ENCODE assay signal across 8 cellular contexts in the genomic region with DNA sequence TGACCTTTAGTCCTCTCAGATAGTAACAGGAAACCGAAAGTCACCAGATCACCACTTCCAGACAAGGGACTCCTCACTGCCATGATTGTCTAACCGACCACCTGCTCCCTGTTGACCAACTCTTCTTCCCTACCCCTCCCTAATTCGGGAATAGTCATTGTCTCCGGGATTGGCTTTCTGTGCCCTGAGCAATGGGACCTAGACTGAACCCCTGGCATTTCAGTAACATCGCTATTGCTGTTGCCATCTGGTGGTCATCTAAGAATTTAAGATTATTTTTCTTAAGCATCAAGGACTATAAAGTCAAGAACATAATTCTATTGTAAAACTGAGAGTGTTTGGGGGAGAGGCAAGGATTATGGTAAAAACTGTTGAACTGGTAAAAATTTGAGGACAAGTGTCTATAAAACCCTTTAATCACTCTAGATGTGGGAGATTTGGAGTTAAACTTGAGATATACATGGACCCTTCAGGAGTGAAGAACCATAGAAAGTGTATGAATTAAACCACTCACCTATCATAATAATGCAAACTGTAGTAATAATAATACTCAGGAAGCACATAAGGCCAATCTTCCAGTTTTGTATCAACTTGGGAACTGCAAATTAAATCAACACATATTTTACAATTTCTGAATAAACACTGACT. TPM values are rescaled to one million over a fixed set of nuclear protein-coding genes. Genes with fewer than 3 reads are reported as not detected.
DNase-seq lines count a peak whose midpoint lies in the region; ATAC-seq, FAIRE-seq and TF ChIP-seq lines count a peak whose summit lies in the region.

No MANE protein-coding gene starts in this region.

- no peaks in the 10 kb centered on the region for H3K36me3 Mint-ChIP-seq in CD4-positive, alpha-beta T cell (ENCODE audit: low read depth)
- no peaks in the 10 kb centered on the region for H3K36me3 Mint-ChIP-seq in memory B cell

- H3K27ac ChIP-seq in CD4-positive, alpha-beta T cell (ENCODE audit: low read depth, low read length): no peak overlapping the region
- H3K27ac ChIP-seq in SK-N-SH (ENCODE audit: low read depth in 2 of 2, low read length in 1 of 2) (no peak overlapping the region), duodenal mucosa (ENCODE audit: low read depth, low read length) (no peak overlapping the region), upper lobe of right lung (no peak overlapping the region)

- H3K4me3 ChIP-seq in SK-N-SH (ENCODE audit: low read depth in 2 of 2, low read length in 1 of 2) (peak overlapping the region in 1 of 2 experiments; percentile 44; a peak in 2 of 4 replicates), duodenal mucosa (ENCODE audit: low read depth in 1 of 2, low read length in 2 of 2) (peak overlapping the region; percentile 65 to 66), upper lobe of right lung (peak overlapping the region; percentile 25)

- no peaks in the 10 kb centered on the region for H3K27me3 ChIP-seq in CD4-positive, alpha-beta T cell (ENCODE audit: control insufficient read depth, insufficient read depth, low read length)
- H3K27me3 ChIP-seq in SK-N-SH (ENCODE audit: insufficient read depth): peaks cover 9% of the 10 kb centered on the region; the same call in 1 of the 2 replicates
- no peaks in the 10 kb centered on the region for H3K27me3 ChIP-seq in duodenal mucosa (ENCODE audit: control insufficient read depth in 1 of 2, insufficient read depth in 2 of 2, low read length in 2 of 2)
- H3K27me3 ChIP-seq in upper lobe of right lung: no peaks in the 10 kb centered on the region

- H3K79me2 ChIP-seq in SK-N-SH (ENCODE audit: insufficient read depth): no peaks in the 10 kb centered on the region

- CTCF ChIA-PET in CD4-positive, alpha-beta T cell (lab: Charles Lee): interaction anchor here (1.0 to 1.9 kb wide), 3 partner anchors 112 to 178 kb away, joined by 3 to 9 read pairs (median 5); no protein-coding TSS in a partner anchor
- CTCF ChIA-PET in SK-N-SH (lab: Yijun Ruan, JAX): interaction anchor here (0.8 to 1.5 kb wide), 4 partner anchors 175 to 195 kb away, joined by 3 to 6 read pairs (median 3); no protein-coding TSS in a partner anchor

- H3K4me2 ChIP-seq in SK-N-SH: peak overlapping the region; percentile 61; the same call in 1 of the 2 replicates

- no peaks in the 10 kb centered on the region for H3K36me3 ChIP-seq in SK-N-SH (replicated peaks in 1 of 2; ENCODE audit: control insufficient read depth in 1 of 2, insufficient read depth in 2 of 2, low read length in 1 of 2)
- H3K36me3 ChIP-seq in duodenal mucosa (ENCODE audit: control insufficient read depth in 1 of 2, insufficient read depth in 2 of 2, low read length in 2 of 2): no peaks in the 10 kb centered on the region
- no peaks in the 10 kb centered on the region for H3K36me3 ChIP-seq in upper lobe of right lung

- H3K4me1 ChIP-seq in SK-N-SH (ENCODE audit: control insufficient read depth in 1 of 2, insufficient read depth in 2 of 2, low read depth in 1 of 2, low read length in 1 of 2) (no peaks in the 10 kb centered on the region; a peak in 1 of 4 replicates), duodenal mucosa (ENCODE audit: control insufficient read depth in 1 of 2, insufficient read depth in 2 of 2, low read length in 2 of 2) (no peaks in the 10 kb centered on the region), upper lobe of right lung (no peaks in the 10 kb centered on the region)

- no peaks in the 10 kb centered on the region for H3K9me3 ChIP-seq in CD4-positive, alpha-beta T cell (ENCODE audit: control insufficient read depth, low read length)
- H3K9me3 ChIP-seq in SK-N-SH: no peaks in the 10 kb centered on the region
- no peaks in the 10 kb centered on the region for H3K9me3 ChIP-seq in duodenal mucosa (ENCODE audit: control insufficient read depth in 1 of 2, low read length in 2 of 2)
- no peaks in the 10 kb centered on the region for H3K9me3 ChIP-seq in upper lobe of right lung

- H3K27me3 Mint-ChIP-seq in CD4-positive, alpha-beta T cell: no peaks in the 10 kb centered on the region
- peaks cover 8% of the 10 kb centered on the region for H3K27me3 Mint-ChIP-seq in memory B cell

- POLR2A ChIA-PET in CD4-positive, alpha-beta T cell (lab: Charles Lee): interaction anchor here (0.8 to 1.2 kb wide), 5 partner anchors 14 to 112 kb away, joined by 3 to 5 read pairs (median 4); a partner anchor contains a TSS
- POLR2A ChIA-PET in SK-N-SH (lab: Yijun Ruan, JAX): no interaction called here

- peak; percentile 75 for TF ChIP-seq CTCF in CD4-positive, alpha-beta T cell (IDR thresholded peaks at IDR 0.05)
- TF ChIP-seq CTCF in SK-N-SH (IDR thresholded peaks at IDR 0.05) (peak; percentile 64), upper lobe of right lung (IDR thresholded peaks at IDR 0.05) (peak; percentile 57)

- peak; percentile 48 for ATAC-seq in CD4-positive, alpha-beta T cell (ENCODE audit: poor library complexity)
- ATAC-seq in memory B cell (ENCODE audit: low read depth): peak; percentile 53
- peak; percentile 78 for ATAC-seq in upper lobe of right lung
- ATAC-seq in HG02973 (IDR thresholded peaks at IDR 0.05; ENCODE audit: unreplicated experiment): no peak

- no peak for TF ChIP-seq EP300 in SK-N-SH (IDR thresholded peaks at IDR 0.05; ENCODE audit: borderline replicate concordance in 1 of 2, low read depth in 1 of 2, low read length in 1 of 2)

- no peaks in the 10 kb centered on the region for H3F3A ChIP-seq in SK-N-SH (replicated peaks; ENCODE audit: insufficient read depth)

- H3K9ac ChIP-seq in SK-N-SH (no peak overlapping the region), duodenal mucosa (ENCODE audit: low read depth in 1 of 2, low read length in 2 of 2) (peak overlapping the region in 1 of 2 donors; percentile 10)

- TF ChIP-seq POLR2A in H54 (IDR thresholded peaks at IDR 0.05; ENCODE audit: low read depth, low read length): no peak

- no peak overlapping the region for H3K27ac Mint-ChIP-seq in CD4-positive, alpha-beta T cell
- no peak overlapping the region for H3K27ac Mint-ChIP-seq in memory B cell

- peak overlapping the region; percentile 51 for H3K4me3 Mint-ChIP-seq in CD4-positive, alpha-beta T cell
- H3K4me3 Mint-ChIP-seq in memory B cell: peak overlapping the region; percentile 76

- 4% methylated on average over 5 of the region's 5 CpGs for WGBS in SK-N-SH (ENCODE audit: low lambda C conversion rate)

- no peaks in the 10 kb centered on the region for H3K9me2 ChIP-seq in SK-N-SH

- no peaks in the 10 kb centered on the region for H4K20me1 ChIP-seq in SK-N-SH (ENCODE audit: insufficient read depth)

- peaks cover 9% of the 10 kb centered on the region for H3K4me1 Mint-ChIP-seq in CD4-positive, alpha-beta T cell (ENCODE audit: low read depth)
- peaks cover 4% of the 10 kb centered on the region for H3K4me1 Mint-ChIP-seq in memory B cell

- FAIRE-seq in H54 (lab: Jason Lieb, UNC): peak; percentile 92

- DNase-seq in CD4-positive, alpha-beta T cell: peak in 1 of 10 experiments; percentile 9
- DNase-seq in H54 (ENCODE audit: insufficient read length, low spot score): peak; percentile 9
- DNase-seq in SK-N-SH: peak; percentile 7
- peak in 1 of 2 donors; percentile 20 for DNase-seq in memory B cell (ENCODE audit: low spot score in 2 of 2)
- DNase-seq in upper lobe of right lung: no peak
- DNase-seq in NCI-H774 (lab: John Stamatoyannopoulos, UW): no peak

- 0 out of 2 replicates have a peak overlapping the region, but pooled peaks have one; percentile 9 for H2AFZ ChIP-seq in SK-N-SH (ENCODE audit: low read depth)

- H3K9me3 Mint-ChIP-seq in CD4-positive, alpha-beta T cell: no peaks in the 10 kb centered on the region
- H3K9me3 Mint-ChIP-seq in memory B cell: no peaks in the 10 kb centered on the region

- peak; percentile 28; the same call in 1 of the 2 replicates for TF ChIP-seq RAD21 in SK-N-SH (IDR thresholded peaks at IDR 0.05; ENCODE audit: low read length)

- intact Hi-C loops in CD4-positive, alpha-beta T cell (cut with DNase I, micrococcal nuclease): loop anchor here (1.0 to 10.0 kb wide), 7 partner anchors 59 to 294 kb away; a partner anchor contains a TSS
- intact Hi-C loops in upper lobe of right lung (cut with DNase I): no loop called here

TF ChIP-seq in SK-N-SH, 30 proteins besides CTCF, POLR2A, EP300 and RAD21:
- TF ChIP-seq POLR2AphosphoS5 (IDR thresholded peaks at IDR 0.05; ENCODE audit: low read depth, low read length) (no peak), EZH2phosphoT487 (IDR thresholded peaks at IDR 0.05; ENCODE audit: borderline replicate concordance, low read depth) (no peak), SMC3 (IDR thresholded peaks at IDR 0.05; ENCODE audit: low read depth, low read length) (peak; percentile 45; the same call in 1 of the 2 replicates), ELF1 (IDR thresholded peaks at IDR 0.05) (no peak)

RNA-seq across cellular contexts. Expression of a gene that starts 6.3 kb away (rescaled TPM):
- not detected for total RNA-seq in CD4-positive, alpha-beta T cell
- polyA plus RNA-seq in SK-N-SH (2012; rRNA removed): not detected in 2 replicates
- polyA plus RNA-seq in SK-N-SH (2012; cell fraction: cytosol; rRNA removed): not detected in 2 replicates
- polyA plus RNA-seq in SK-N-SH (2012; cell fraction: nucleus; rRNA removed): not detected in 2 replicates
- total RNA-seq in upper lobe of right lung: not detected

RNA-seq across cellular contexts. Expression of a gene that starts 44.6 kb away (rescaled TPM):
- not detected for total RNA-seq in CD4-positive, alpha-beta T cell
- polyA plus RNA-seq in SK-N-SH (2012; rRNA removed): not detected in 2 replicates
- not detected in 2 replicates for polyA plus RNA-seq in SK-N-SH (2012; cell fraction: cytosol; rRNA removed)
- not detected in 2 replicates for polyA plus RNA-seq in SK-N-SH (2012; cell fraction: nucleus; rRNA removed)
- not detected for total RNA-seq in upper lobe of right lung

RNA-seq across cellular contexts. Expression of a gene that starts 45.3 kb away (rescaled TPM):
- under 1 TPM; 0.22 to 0.42 TPM for total RNA-seq in CD4-positive, alpha-beta T cell
- not detected in 2 replicates for polyA plus RNA-seq in SK-N-SH (2012; rRNA removed)
- polyA plus RNA-seq in SK-N-SH (2012; cell fraction: cytosol; rRNA removed): not detected in 2 replicates
- not detected in 2 replicates for polyA plus RNA-seq in SK-N-SH (2012; cell fraction: nucleus; rRNA removed)
- total RNA-seq in upper lobe of right lung: 43.4 TPM

RNA-seq across cellular contexts. Expression of a gene that starts 56.7 kb away (rescaled TPM):
- total RNA-seq in CD4-positive, alpha-beta T cell: 100 to 1,000 TPM; 152 to 155 TPM
- polyA plus RNA-seq in SK-N-SH (2012; rRNA removed): not detected in 2 replicates
- not detected in 2 replicates for polyA plus RNA-seq in SK-N-SH (2012; cell fraction: cytosol; rRNA removed)
- not detected in 2 replicates for polyA plus RNA-seq in SK-N-SH (2012; cell fraction: nucleus; rRNA removed)
- 24.6 TPM for total RNA-seq in upper lobe of right lung

Comparison
In these comparisons a context has a peak if more than half of its experiments do, and no peak if none do; other contexts are left out.
1. DNase-seq: peak in H54 (single experiment) and SK-N-SH (single experiment); none in upper lobe of right lung (single experiment) and NCI-H774 (single experiment).
2. RNA of a gene that starts 45.3 kb away (total RNA-seq): 43.4 TPM in upper lobe of right lung (single experiment); 0.22 to 0.42 TPM in CD4-positive, alpha-beta T cell; every median in the first group is over 10 times any median in the second.
3. Peak in every context shown above with its lines, with median percentiles within 50 percentile points of each other: CTCF ChIP-seq.